8 cellular contexts compared by ENCODE assay signal in genomic region chr4:30717208-30718020, GRCh38. TPM values are rescaled to one million over a fixed set of nuclear protein-coding genes. Genes with fewer than 3 reads are reported as not detected.
A peak's percentile ranks its signal among the peaks of the same experiment; 100 is the strongest.
DNase-seq lines count a peak whose midpoint lies in the region; ATAC-seq and TF ChIP-seq lines count a peak whose summit lies in the region.
"Had no signal": no experiment of that assay in that cellular context is flagged by ENCODE, and none has a peak within 500 bp of the region (broad histone marks: within the 10 kb centered on the region; RNA-seq: fewer than 3 reads in every experiment).

No MANE protein-coding gene starts in this region.

- H3K9me3 ChIP-seq in mucosa of descending colon, result no peaks in the 10 kb centered on the region

- H3K4me1 Mint-ChIP-seq in T-helper 2 cell treated with Interferon-gamma antibody and Interleukin-4, amounts not matched to agents 5 μg/mL and 100 μg/mL, for 36 hours (ENCODE audit: low read depth), result peaks cover 16% of the 10 kb centered on the region
- H3K4me1 Mint-ChIP-seq in type B pancreatic cell (ENCODE audit: unreplicated experiment), result peaks cover 19% of the 10 kb centered on the region

- TF ChIP-seq CTCF in mucosa of descending colon (IDR thresholded peaks at IDR 0.05) (no peak), type B pancreatic cell (conservative IDR thresholded peaks at IDR 0.05) (peak; percentile 49)

- peaks cover 53% of the 10 kb centered on the region for H3K27me3 Mint-ChIP-seq in T-helper 2 cell treated with Interferon-gamma antibody and Interleukin-4, amounts not matched to agents 5 μg/mL and 100 μg/mL, for 36 hours (ENCODE audit: low read depth)
- no peaks in the 10 kb centered on the region for H3K27me3 Mint-ChIP-seq in type B pancreatic cell

- in situ Hi-C loops in G401 (cut with HindIII; ENCODE audit: low sequenced_read_pairs), result no loop called here

- peaks cover 40% of the 10 kb centered on the region for H3K4me1 ChIP-seq in mucosa of descending colon (ENCODE audit: low read depth)

- H3K27ac Mint-ChIP-seq in T-helper 2 cell treated with Interferon-gamma antibody and Interleukin-4, amounts not matched to agents 5 μg/mL and 100 μg/mL, for 36 hours, result peak overlapping the region; percentile 28
- peak overlapping the region; percentile 91 for H3K27ac Mint-ChIP-seq in type B pancreatic cell

- H3K9me3 Mint-ChIP-seq in T-helper 2 cell treated with Interferon-gamma antibody and Interleukin-4, amounts not matched to agents 5 μg/mL and 100 μg/mL, for 36 hours, result no peaks in the 10 kb centered on the region
- H3K9me3 Mint-ChIP-seq in type B pancreatic cell, result no peaks in the 10 kb centered on the region

- ATAC-seq in HG02885 (IDR thresholded peaks at IDR 0.05; ENCODE audit: poor library complexity, unreplicated experiment) (peak; percentile 45), esophagus mucosa (peak; percentile 18), mucosa of descending colon (peak; percentile 14)

- peaks cover 2% of the 10 kb centered on the region for H3K36me3 Mint-ChIP-seq in T-helper 2 cell treated with Interferon-gamma antibody and Interleukin-4, amounts not matched to agents 5 μg/mL and 100 μg/mL, for 36 hours (ENCODE audit: low read depth)
- no peaks in the 10 kb centered on the region for H3K36me3 Mint-ChIP-seq in type B pancreatic cell

- peak; percentile 19 for DNase-seq in G401 (ENCODE audit: low spot score)
- no peak for DNase-seq in T-helper 2 cell treated with Interferon-gamma antibody and Interleukin-4, amounts not matched to agents 5 μg/mL and 100 μg/mL, for 36 hours (ENCODE audit: low spot score)
- DNase-seq in mucosa of descending colon, result peak; percentile 16 to 58 (median 42)
- peak; percentile 82 for DNase-seq in type B pancreatic cell (ENCODE audit: extremely low spot score, unreplicated experiment)
- DNase-seq in NCI-H1048 (lab: John Stamatoyannopoulos, UW), result no peak

- H3K36me3 ChIP-seq in mucosa of descending colon (ENCODE audit: low read depth), result no peaks in the 10 kb centered on the region

- peak overlapping the region; percentile 70 for H3K4me3 Mint-ChIP-seq in T-helper 2 cell treated with Interferon-gamma antibody and Interleukin-4, amounts not matched to agents 5 μg/mL and 100 μg/mL, for 36 hours
- peak overlapping the region; percentile 94 for H3K4me3 Mint-ChIP-seq in type B pancreatic cell

- no peak overlapping the region for H3K4me3 ChIP-seq in mucosa of descending colon

- intact Hi-C loops in mucosa of descending colon (cut with DNase I, micrococcal nuclease), result loop anchor here in 1 of 2 donors (10.0 kb wide), 1 partner anchor 957 kb away; no protein-coding TSS in a partner anchor

RNA-seq across cellular contexts. Expression of gene PCDH7, which starts 2.8 kb away (rescaled TPM):
- total RNA-seq in G401 (2014; rRNA removed; shearing (Covaris generic)), result 0.10 TPM in 1 of 2 replicates, not detected in the other
- 13.6 TPM for total RNA-seq in esophagus mucosa
- total RNA-seq in mucosa of descending colon, result 100 to 1,000 TPM in 1 of 3 donors, 10 to 100 TPM in 1, 1 to 10 TPM in 1; 4.5 to 104 (median 10.6) TPM
- 93.8 and 95.9 TPM in 2 replicates for total RNA-seq in type B pancreatic cell (ENCODE audit: low replicate concordance)
- total RNA-seq: activated CD8-positive, alpha-beta memory T cell treated with anti-CD3 and anti-CD28 coated beads for 36 hours had no signal

Comparison
In these comparisons a context has a peak if more than half of its experiments do, and no peak if none do; other contexts are left out.
1. DNase-seq: peak in G401 (single experiment), mucosa of descending colon (3 of 3) and type B pancreatic cell (single experiment); none in T-helper 2 cell treated with Interferon-gamma antibody and Interleukin-4, amounts not matched to agents 5 μg/mL and 100 μg/mL, for 36 hours (single experiment) and NCI-H1048 (single experiment).
2. Peak in every context shown above with its lines, with median percentiles within 50 percentile points of each other: ATAC-seq.